Comparison of ENCODE assay signal across 21 cellular contexts in the genomic region with DNA sequence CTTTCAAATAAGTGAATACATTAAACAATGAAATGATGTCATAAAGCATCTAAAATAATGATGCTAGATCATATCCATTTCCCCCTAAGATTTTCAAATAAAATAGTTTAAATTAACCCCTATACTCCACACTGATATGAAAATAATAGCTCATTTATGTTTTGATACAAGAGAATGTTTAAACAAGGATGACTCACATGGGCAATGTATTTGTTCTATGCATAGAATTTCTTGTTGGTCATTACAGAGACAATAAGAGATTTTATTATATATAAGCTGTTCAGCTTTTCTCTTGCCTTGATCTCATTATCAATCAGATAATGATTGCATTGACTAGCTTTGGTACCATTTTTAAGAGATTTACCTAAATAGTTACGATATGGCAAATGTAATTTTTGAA.
"Had no signal": no experiment of that assay in that cellular context is flagged by ENCODE, and none has a peak within 500 bp of the region (broad histone marks: within the 10 kb centered on the region; RNA-seq: fewer than 3 reads in every experiment).

No MANE protein-coding gene starts in this region.

- H3K27ac ChIP-seq: dorsolateral prefrontal cortex, hepatocyte, right atrium auricular region, sigmoid colon, skin epidermis, testis, tibial nerve, upper lobe of right lung, vagina had no signal

- H3K4me3 ChIP-seq: dorsolateral prefrontal cortex, hepatocyte, right atrium auricular region, sigmoid colon, skin epidermis, testis, tibial nerve, upper lobe of right lung, vagina had no signal

- H3K27me3 ChIP-seq: dorsolateral prefrontal cortex, hepatocyte, right atrium auricular region, sigmoid colon, testis, tibial nerve, upper lobe of right lung, vagina had no signal

- ATAC-seq: left colon; naive thymus-derived CD4-positive, alpha-beta T cell; stimulated activated naive B cell treated with anti-CD40 and anti-IgM and Interleukin-4, amounts not matched to agents 10 μg/mL and 1 μg/mL and 100 μg/mL, for 72 hours; stimulated activated naive CD8-positive, alpha-beta T cell treated with anti-CD3 and anti-CD28 coated beads, Interleukin-15, amount 100 ng/mL, for 72 hours; upper lobe of right lung had no signal

- H3K36me3 ChIP-seq: right atrium auricular region, sigmoid colon, tibial nerve, upper lobe of right lung, vagina had no signal

- H3K9me3 ChIP-seq: right atrium auricular region, sigmoid colon, testis, tibial nerve, upper lobe of right lung, vagina had no signal

- H3K4me1 ChIP-seq: right atrium auricular region, sigmoid colon, testis, tibial nerve, upper lobe of right lung, vagina had no signal

- DNase-seq: cortex of kidney; dorsolateral prefrontal cortex; effector memory CD4-positive, alpha-beta T cell; foreskin melanocyte; head of caudate nucleus; left colon; mesendoderm; naive thymus-derived CD4-positive, alpha-beta T cell; posterior cingulate gyrus; sigmoid colon; stimulated activated CD4-positive, alpha-beta T cell treated with anti-CD3 and anti-CD28 coated beads, Interleukin-2, amount 100 ng/mL, for 24 hours; stimulated activated CD4-positive, alpha-beta T cell treated with anti-CD3 and anti-CD28 coated beads, Interleukin-4, amount 100 ng/mL, for 4 hours; stimulated activated naive B cell treated with anti-CD40 and anti-IgM and Interleukin-4, amounts not matched to agents 10 μg/mL and 1 μg/mL and 100 μg/mL, for 72 hours; stimulated activated naive CD8-positive, alpha-beta T cell treated with anti-CD3 and anti-CD28 coated beads, Interleukin-15, amount 100 ng/mL, for 72 hours; testis; upper lobe of right lung had no signal

- H3K4me2 ChIP-seq: hepatocyte had no signal
